ENCODE assay signal across 1 cellular context in genomic region chr19:57946316-57946715, GRCh38.
TF ChIP-seq lines count a peak whose summit lies in the region.

No MANE protein-coding gene starts in this region.

TF ChIP-seq in WTC11, 78 proteins besides CTCF, POLR2A, EP300 and RAD21 (continued from another document):
- TF ChIP-seq ZNF416 (CRISPR knock-in tag; IDR thresholded peaks at IDR 0.05), result no peak
- no peak for TF ChIP-seq SMAD3 (CRISPR knock-in tag; IDR thresholded peaks at IDR 0.05; ENCODE audit: borderline replicate concordance)
- TF ChIP-seq ZMAT4 (CRISPR knock-in tag; IDR thresholded peaks at IDR 0.05), result no peak
- TF ChIP-seq ERG (CRISPR knock-in tag; IDR thresholded peaks at IDR 0.05), result no peak
- no peak for TF ChIP-seq GRHL2 (CRISPR knock-in tag; IDR thresholded peaks at IDR 0.05; ENCODE audit: insufficient replicate concordance, severe bottlenecking)
- TF ChIP-seq CDX4 (CRISPR knock-in tag; IDR thresholded peaks at IDR 0.05; ENCODE audit: borderline replicate concordance), result no peak
- no peak for TF ChIP-seq MYBL2 (CRISPR knock-in tag; IDR thresholded peaks at IDR 0.05)
- no peak for TF ChIP-seq ZNF317 (CRISPR knock-in tag; IDR thresholded peaks at IDR 0.05; ENCODE audit: borderline replicate concordance, low read depth)
- no peak for TF ChIP-seq MXD4 (CRISPR knock-in tag; IDR thresholded peaks at IDR 0.05; ENCODE audit: borderline replicate concordance)
